Comparison of ENCODE assay signal across 17 cellular contexts in genomic region chr18:59144483-59144882, GRCh38. TPM values are rescaled to one million over a fixed set of nuclear protein-coding genes. Genes with fewer than 3 reads are reported as not detected.
DNase-seq lines count a peak whose midpoint lies in the region; ATAC-seq, FAIRE-seq and TF ChIP-seq lines count a peak whose summit lies in the region.
"Had no signal": no experiment of that assay in that cellular context is flagged by ENCODE, and none has a peak within 500 bp of the region (broad histone marks: within the 10 kb centered on the region; RNA-seq: fewer than 3 reads in every experiment).

No MANE protein-coding gene starts in this region.

- RAD21 ChIA-PET in GM12878 (lab: Charles Lee; ENCODE audit: unreplicated experiment), result interaction anchor here (0.6 to 0.7 kb wide), 4 partner anchors 18 to 454 kb away, joined by 3 to 4 read pairs (median 3); no protein-coding TSS in a partner anchor

- H3K4me2 ChIP-seq in Karpas-422 (ENCODE audit: low read depth, low read length, poor library complexity, severe bottlenecking) (peak overlapping the region; percentile 78), GM12878 (ENCODE audit: control insufficient read depth, insufficient read depth) (peak overlapping the region; percentile 81), SK-N-SH (no peak overlapping the region)
- H3K4me2 ChIP-seq: BLaER1, GM23338 had no signal

- intact Hi-C loops in activated CD4-positive, alpha-beta T cell treated with anti-CD3 and anti-CD28 coated beads, Interleukin-2, amount 10 ng/mL, durations not matched to agents 24 days and 14 days (cut with micrococcal nuclease), result loop anchor here (5.0 to 10.0 kb wide), 2 partner anchors 530 to 758 kb away; no protein-coding TSS in a partner anchor
- intact Hi-C loops in GM12878 (cut with micrococcal nuclease; ENCODE audit: unreplicated experiment), result loop anchor here (5.0 to 10.0 kb wide), 3 partner anchors 172 to 690 kb away; no protein-coding TSS in a partner anchor

- FAIRE-seq in GM12878 (lab: Jason Lieb, UNC), result no peak

- no peak for ATAC-seq in GM12878
- ATAC-seq: CD8-positive, alpha-beta T cell; GM23338; Right ventricle myocardium inferior had no signal

- no peak overlapping the region for H3K9ac ChIP-seq in Karpas-422 (ENCODE audit: low read length)
- no peak overlapping the region for H3K9ac ChIP-seq in GM12878 (ENCODE audit: control insufficient read depth, insufficient read depth, low read length)
- H3K9ac ChIP-seq in SK-N-SH, result no peak overlapping the region
- H3K9ac ChIP-seq: BLaER1 had no signal

- TF ChIP-seq CTCF in GM12878 (IDR thresholded peaks at IDR 0.05 in 2 of 3, conservative IDR thresholded peaks at IDR 0.05 in 1 of 3; ENCODE audit: control insufficient read depth in 2 of 3, extremely low read depth in 1 of 3, insufficient read depth in 1 of 3, low read depth in 3 of 3, low read length in 3 of 3) (no peak), SK-N-SH (IDR thresholded peaks at IDR 0.05) (no peak)

- H2AFZ ChIP-seq in Karpas-422 (ENCODE audit: low read length), result no peak overlapping the region
- no peak overlapping the region for H2AFZ ChIP-seq in GM12878 (ENCODE audit: control insufficient read depth, low read depth, low read length)
- H2AFZ ChIP-seq in SK-N-SH (ENCODE audit: low read depth), result no peak overlapping the region; the same call in 1 of the 2 replicates
- H2AFZ ChIP-seq: GM23338 had no signal

- no peaks in the 10 kb centered on the region for H3K36me3 ChIP-seq in Karpas-422 (ENCODE audit: insufficient read depth, low read length)
- H3K36me3 ChIP-seq in GM12878 (ENCODE audit: control insufficient read depth in 2 of 2, insufficient read depth in 2 of 2, low read length in 1 of 2), result peaks cover 3 to 5% of the 10 kb centered on the region in 2 experiments; a peak in 3 of 4 replicates
- H3K36me3 ChIP-seq in SK-N-SH (replicated peaks in 1 of 2; ENCODE audit: control insufficient read depth in 1 of 2, insufficient read depth in 2 of 2, low read length in 1 of 2), result no peaks in the 10 kb centered on the region
- H3K36me3 ChIP-seq: BLaER1, Peyer's patch had no signal

- no peak overlapping the region for H3K4me3 Mint-ChIP-seq in activated CD4-positive, alpha-beta T cell treated with anti-CD3 and anti-CD28 coated beads, Interleukin-2, amount 10 ng/mL, durations not matched to agents 24 days and 14 days
- H3K4me3 Mint-ChIP-seq: CD8-positive, alpha-beta T cell; GM23338 had no signal

- no peaks in the 10 kb centered on the region for H3K9me3 Mint-ChIP-seq in activated CD4-positive, alpha-beta T cell treated with anti-CD3 and anti-CD28 coated beads, Interleukin-2, amount 10 ng/mL, durations not matched to agents 24 days and 14 days
- H3K9me3 Mint-ChIP-seq: CD8-positive, alpha-beta T cell; GM23338 had no signal

- POLR2A ChIA-PET in GM12878 (lab: Charles Lee), result interaction anchor here (0.7 kb wide), 2 partner anchors 21 to 444 kb away, joined by 3 to 7 read pairs; no protein-coding TSS in a partner anchor
- POLR2A ChIA-PET in SK-N-SH (lab: Yijun Ruan, JAX), result no interaction called here

- no peaks in the 10 kb centered on the region for H3K9me2 ChIP-seq in Karpas-422 (replicated peaks; ENCODE audit: insufficient read depth, low read length)
- no peaks in the 10 kb centered on the region for H3K9me2 ChIP-seq in SK-N-SH

- no peak for TF ChIP-seq RAD21 in GM12878 (IDR thresholded peaks at IDR 0.05; ENCODE audit: insufficient read depth, low read depth, low read length)
- no peak for TF ChIP-seq RAD21 in SK-N-SH (IDR thresholded peaks at IDR 0.05; ENCODE audit: low read length)

- H3K27ac Mint-ChIP-seq in activated CD4-positive, alpha-beta T cell treated with anti-CD3 and anti-CD28 coated beads, Interleukin-2, amount 10 ng/mL, durations not matched to agents 24 days and 14 days, result peak overlapping the region; percentile 78
- H3K27ac Mint-ChIP-seq: CD8-positive, alpha-beta T cell; GM23338 had no signal

- H3K27me3 ChIP-seq in Karpas-422 (ENCODE audit: low read length) (no peaks in the 10 kb centered on the region), GM12878 (replicated peaks in 1 of 2; ENCODE audit: control insufficient read depth in 2 of 2, insufficient read depth in 2 of 2, low read length in 1 of 2) (no peaks in the 10 kb centered on the region), SK-N-SH (ENCODE audit: insufficient read depth) (no peaks in the 10 kb centered on the region)
- H3K27me3 ChIP-seq: BLaER1, Peyer's patch had no signal

- H3K27me3 Mint-ChIP-seq in activated CD4-positive, alpha-beta T cell treated with anti-CD3 and anti-CD28 coated beads, Interleukin-2, amount 10 ng/mL, durations not matched to agents 24 days and 14 days, result no peaks in the 10 kb centered on the region

- TF ChIP-seq EP300 in GM12878 (IDR thresholded peaks at IDR 0.05; ENCODE audit: borderline replicate concordance in 1 of 2, control insufficient read depth in 1 of 2, low read depth in 2 of 2, low read length in 2 of 2) (no peak), SK-N-SH (IDR thresholded peaks at IDR 0.05; ENCODE audit: borderline replicate concordance in 1 of 2, low read depth in 1 of 2, low read length in 1 of 2) (no peak)

- H3K79me2 ChIP-seq in Karpas-422 (ENCODE audit: low read length) (peaks cover 80% of the 10 kb centered on the region), GM12878 (ENCODE audit: control insufficient read depth, insufficient read depth, low read length) (peaks cover 88% of the 10 kb centered on the region), SK-N-SH (ENCODE audit: insufficient read depth) (peaks cover 13% of the 10 kb centered on the region; the same call in 1 of the 2 replicates)

- peaks cover 62% of the 10 kb centered on the region for H3K4me1 Mint-ChIP-seq in activated CD4-positive, alpha-beta T cell treated with anti-CD3 and anti-CD28 coated beads, Interleukin-2, amount 10 ng/mL, durations not matched to agents 24 days and 14 days

- SMC1A ChIA-PET in GM12878 (lab: Charles Lee; ENCODE audit: uncharacterized antibody, unreplicated experiment), result interaction anchor here (1.1 to 1.5 kb wide), 2 partner anchors 14 to 85 kb away, joined by 3 to 5 read pairs; no protein-coding TSS in a partner anchor

- no peak for TF ChIP-seq POLR2A in GM12878 (IDR thresholded peaks at IDR 0.05; ENCODE audit: low read depth, low read length)

- H3K4me1 ChIP-seq in Karpas-422 (ENCODE audit: low read length), result peaks cover 46% of the 10 kb centered on the region
- H3K4me1 ChIP-seq in GM12878 (ENCODE audit: control insufficient read depth, insufficient read depth, low read length), result peaks cover 19% of the 10 kb centered on the region
- H3K4me1 ChIP-seq in SK-N-SH (ENCODE audit: control insufficient read depth in 1 of 2, insufficient read depth in 2 of 2, low read depth in 1 of 2, low read length in 1 of 2), result peaks cover 9 to 11% of the 10 kb centered on the region in 2 experiments; a peak in 3 of 4 replicates

- H4K20me1 ChIP-seq in Karpas-422 (ENCODE audit: insufficient read depth, low read depth, low read length) (no peaks in the 10 kb centered on the region), GM12878 (ENCODE audit: control insufficient read depth, insufficient read depth) (no peaks in the 10 kb centered on the region), SK-N-SH (ENCODE audit: insufficient read depth) (no peaks in the 10 kb centered on the region)

- H3F3A ChIP-seq in SK-N-SH (replicated peaks; ENCODE audit: insufficient read depth), result peaks cover 7% of the 10 kb centered on the region

- BruUV-seq in GM12878 (replicated peaks; lab: Mats Ljungman, UMichigan), result no TSS peak

- H3K4me3 ChIP-seq in Karpas-422 (ENCODE audit: low read length), result no peak overlapping the region
- peak overlapping the region; percentile 56; the same call in 1 of the 2 replicates for H3K4me3 ChIP-seq in GM12878
- H3K4me3 ChIP-seq in SK-N-SH (ENCODE audit: low read depth in 2 of 2, low read length in 1 of 2), result no peak overlapping the region
- H3K4me3 ChIP-seq: BLaER1, GM23338, Peyer's patch had no signal

- H3K27ac ChIP-seq in Karpas-422 (ENCODE audit: low read length), result peak overlapping the region; percentile 94; the same call in 1 of the 2 replicates
- peak overlapping the region; percentile 98 for H3K27ac ChIP-seq in GM12878 (ENCODE audit: control insufficient read depth, insufficient read depth)
- H3K27ac ChIP-seq in SK-N-SH (ENCODE audit: low read depth in 2 of 2, low read length in 1 of 2), result no peak overlapping the region
- H3K27ac ChIP-seq: BLaER1, Peyer's patch had no signal

- in situ Hi-C loops in GM12878 (cut with MboI), result no loop called here

- H3K36me3 Mint-ChIP-seq in activated CD4-positive, alpha-beta T cell treated with anti-CD3 and anti-CD28 coated beads, Interleukin-2, amount 10 ng/mL, durations not matched to agents 24 days and 14 days (ENCODE audit: low read depth), result peaks cover 12% of the 10 kb centered on the region

- H3K9me3 ChIP-seq in Karpas-422 (ENCODE audit: low read length) (no peaks in the 10 kb centered on the region), GM12878 (replicated peaks; ENCODE audit: control insufficient read depth, insufficient read depth, low read length) (no peaks in the 10 kb centered on the region), SK-N-SH (no peaks in the 10 kb centered on the region)
- H3K9me3 ChIP-seq: BLaER1, Peyer's patch had no signal

- DNase-seq in activated CD4-positive, alpha-beta T cell treated with anti-CD3 and anti-CD28 coated beads, Interleukin-2, amount 10 ng/mL, durations not matched to agents 24 days and 14 days, result no peak
- no peak for DNase-seq in activated CD4-positive, alpha-beta T cell treated with anti-CD3 and anti-CD28 coated beads, Interleukin-2, amount 50 U/mL, for 4 hours
- DNase-seq in Karpas-422, result no peak
- DNase-seq in RPMI8226, result peak; percentile 25
- no peak for DNase-seq in GM12878 (ENCODE audit: low read depth, low spot score)
- no peak for DNase-seq in NCI-H2196 treated with DMSO at 0.1 percent for 48 hours (lab: John Stamatoyannopoulos, UW; ENCODE audit: unreplicated experiment)
- no peak for DNase-seq in SK-N-SH
- DNase-seq: Calu3; CD8-positive, alpha-beta T cell; HCEC 1CT; KG1; NCI-H2227 treated with DMSO at 0.1 percent for 48 hours; NCI-H524 treated with DMSO at 0.1 percent for 48 hours; Peyer's patch had no signal

- CTCF ChIA-PET in GM12878 (lab: Yijun Ruan, JAX) (interaction anchor here (0.7 to 4.8 kb wide), 3 partner anchors 59 to 782 kb away, joined by 3 to 22 read pairs (median 5); no protein-coding TSS in a partner anchor), SK-N-SH (lab: Yijun Ruan, JAX) (interaction anchor here (1.1 to 2.2 kb wide), 3 partner anchors 16 to 259 kb away, joined by 3 to 6 read pairs (median 3); no protein-coding TSS in a partner anchor)

RNA-seq across cellular contexts. Expression of gene SEC11C, which starts 4.8 kb away (rescaled TPM):
- total RNA-seq in activated CD4-positive, alpha-beta T cell treated with anti-CD3 and anti-CD28 coated beads, Interleukin-2, amount 10 ng/mL, durations not matched to agents 24 days and 14 days, result 125 and 126 TPM in 2 replicates
- total RNA-seq in Karpas-422 (2014; rRNA removed; shearing (Covaris generic); ENCODE audit: low replicate concordance), result 105 and 164 TPM in 2 replicates
- total RNA-seq in GM12878 (2013; cell fraction: nucleolus; rRNA removed), result 63.2 and 65.8 TPM in 2 replicates
- 125 and 144 TPM in 2 replicates for total RNA-seq in GM12878 (2014; rRNA removed)
- total RNA-seq in GM12878 (2014; rRNA removed; fragmentation: Illumina TruSeq; extraction: Trizol), result 233 and 253 TPM in 2 replicates
- 124 and 125 TPM in 2 replicates for total RNA-seq in GM12878 (2021)
- 83.4 TPM for polyA plus RNA-seq in GM12878 (2011; ENCODE audit: low read depth)
- 165 and 279 TPM in 2 replicates for polyA plus RNA-seq in GM12878 (2011; rRNA removed)
- polyA plus RNA-seq in GM12878 (2011; cell fraction: cytosol; rRNA removed), result 73.7 and 116 TPM in 2 replicates
- polyA plus RNA-seq in GM12878 (2011; cell fraction: nucleus; rRNA removed), result 41.6 and 54.7 TPM in 2 replicates
- 193 and 256 TPM in 2 replicates for polyA plus RNA-seq in GM12878 (2012)
- 180 and 183 TPM in 2 replicates for polyA plus RNA-seq in GM12878 (2014; fragmentation: Illumina TruSeq; extraction: Trizol)
- polyA plus RNA-seq in GM12878 (2014; fragmentation: Nextera tagmentation; extraction: Ambion mirVana), result 100 to 1,000 TPM; 213 to 304 TPM
- 189 and 210 TPM in 2 replicates for polyA plus RNA-seq in GM12878 (2014; rRNA removed)
- polyA plus RNA-seq in GM12878 (2016; fragmentation: Nextera tagmentation; extraction: Ambion mirVana), result 100 to 1,000 TPM; 606 to 649 TPM
- 24.7 and 28.9 TPM in 2 replicates for polyA minus RNA-seq in GM12878 (2011; rRNA and poly(A)+ RNA removed)
- polyA minus RNA-seq in GM12878 (2011; cell fraction: cytosol; rRNA and poly(A)+ RNA removed), result 23.4 and 23.9 TPM in 2 replicates
- 9.4 and 13.0 TPM in 2 replicates for polyA minus RNA-seq in GM12878 (2011; cell fraction: nucleus; rRNA and poly(A)+ RNA removed)
- 19.0 and 21.7 TPM in 2 replicates for polyA plus RNA-seq in SK-N-SH (2012; rRNA removed)
- polyA plus RNA-seq in SK-N-SH (2012; cell fraction: cytosol; rRNA removed), result 18.7 and 32.0 TPM in 2 replicates
- polyA plus RNA-seq in SK-N-SH (2012; cell fraction: nucleus; rRNA removed), result 8.4 and 8.9 TPM in 2 replicates

Comparison
In these comparisons a context has a peak if more than half of its experiments do, and no peak if none do; other contexts are left out.
1. H3K27ac ChIP-seq: peak in Karpas-422 (single experiment) and GM12878 (single experiment); none in SK-N-SH (0 of 2).